27 cellular contexts compared by ENCODE assay signal in genomic region chr6:22642254-22642653, GRCh38.
"Had no signal": no experiment of that assay in that cellular context is flagged by ENCODE, and none has a peak within 500 bp of the region (broad histone marks: within the 10 kb centered on the region; RNA-seq: fewer than 3 reads in every experiment).

No MANE protein-coding gene starts in this region.

- H3K27me3 ChIP-seq: esophagus muscularis mucosa, gastrocnemius medialis, sigmoid colon, suprapubic skin, tibial artery, upper lobe of right lung had no signal

- H2AFZ ChIP-seq: parathyroid adenoma had no signal

- H3K9ac ChIP-seq: parathyroid adenoma had no signal

- DNase-seq: activated B cell treated with CpG ODN at 0.5 μM for 24 hours; activated CD4-positive, alpha-beta T cell treated with anti-CD3 and anti-CD28 coated beads, Interleukin-2, amount 50 U/mL, for 1 hour; activated CD8-positive, alpha-beta T cell treated with anti-CD3 and anti-CD28 coated beads for 36 hours; activated gamma-delta T cell treated with Interleukin-2 at 50 U/mL for 16 hours; activated naive CD4-positive, alpha-beta T cell treated with anti-CD3 and anti-CD28 coated beads, Interleukin-2, amount 50 U/mL, for 16 hours; activated T-cell treated with anti-CD3 and anti-CD28 coated beads, Interleukin-2, amount 50 U/mL, for 4 hours; central memory CD4-positive, alpha-beta T cell; endodermal cell; gastrocnemius medialis; glutamatergic neuron; left cardiac atrium; left ventricle myocardium superior; naive B cell; nucleus accumbens; psoas muscle; sigmoid colon; stimulated activated CD4-positive, alpha-beta T cell treated with anti-CD3 and anti-CD28 coated beads, Interleukin-15, amount 100 ng/mL, for 24 hours; stimulated activated CD4-positive, alpha-beta T cell treated with anti-CD3 and anti-CD28 coated beads, Interleukin-2, amount 100 ng/mL, for 24 hours; stimulated activated naive CD4-positive, alpha-beta T cell; T-cell; tibial artery; upper lobe of right lung had no signal

- H3K4me3 ChIP-seq: esophagus muscularis mucosa, gastrocnemius medialis, psoas muscle, sigmoid colon, suprapubic skin, tibial artery, upper lobe of right lung had no signal

- H3K79me2 ChIP-seq: parathyroid adenoma had no signal

- H3K4me1 ChIP-seq: esophagus muscularis mucosa, gastrocnemius medialis, parathyroid adenoma, psoas muscle, sigmoid colon, suprapubic skin, tibial artery, upper lobe of right lung had no signal

- H3K27ac ChIP-seq: esophagus muscularis mucosa, gastrocnemius medialis, parathyroid adenoma, psoas muscle, sigmoid colon, suprapubic skin, tibial artery, upper lobe of right lung had no signal

- H3K9me3 ChIP-seq: esophagus muscularis mucosa, gastrocnemius medialis, psoas muscle, sigmoid colon, suprapubic skin, tibial artery, upper lobe of right lung had no signal

- H3K36me3 ChIP-seq: esophagus muscularis mucosa, gastrocnemius medialis, sigmoid colon, suprapubic skin, tibial artery, upper lobe of right lung had no signal

- FAIRE-seq: keratinocyte had no signal

- ATAC-seq: activated CD8-positive, alpha-beta T cell treated with anti-CD3 and anti-CD28 coated beads for 36 hours; activated T-cell treated with anti-CD3 and anti-CD28 coated beads, Interleukin-2, amount 50 U/mL, for 4 hours; activated T-helper 17 cell treated with anti-CD3 and anti-CD28 coated beads, Interleukin-2, amount 50 U/mL, for 72 hours; gastrocnemius medialis; left cardiac atrium; left ventricle myocardium superior; psoas muscle; T-cell; upper lobe of right lung had no signal
